In genomic region chr5:77971965-77972544, GRCh38 we compare ENCODE assay signal across 1 cellular context.
TF ChIP-seq lines count a peak whose summit lies in the region.

No MANE protein-coding gene starts in this region.

TF ChIP-seq in IMR-90, 13 proteins besides CTCF, POLR2A, EP300 and RAD21 (continued from another document):
- TF ChIP-seq MXI1 (IDR thresholded peaks at IDR 0.05; ENCODE audit: borderline replicate concordance, low read depth, low read length): no peak
- no peak for TF ChIP-seq CHD1 (IDR thresholded peaks at IDR 0.05; ENCODE audit: low read depth, low read length)
